In genomic region chr10:17003151-17003550, GRCh38 we compare ENCODE assay signal across 9 cellular contexts.
DNase-seq lines count a peak whose midpoint lies in the region; ATAC-seq, FAIRE-seq and TF ChIP-seq lines count a peak whose summit lies in the region.
"Had no signal": no experiment of that assay in that cellular context is flagged by ENCODE, and none has a peak within 500 bp of the region (broad histone marks: within the 10 kb centered on the region; RNA-seq: fewer than 3 reads in every experiment).

No MANE protein-coding gene starts in this region.

- H2BK20ac ChIP-seq in H9 (ENCODE audit: low read depth, low read length, poor library complexity, severe bottlenecking): no peak overlapping the region

- H3K4me2 ChIP-seq in HepG2 (ENCODE audit: low read depth, low read length) (no peak overlapping the region), H9 (ENCODE audit: insufficient read depth, insufficient read length, low read length) (no peak overlapping the region)

- POLR2A ChIA-PET in HepG2 (lab: Yijun Ruan, JAX): no interaction called here

- H4K91ac ChIP-seq in H9 (ENCODE audit: insufficient read length, low read depth, low read length): no peak overlapping the region

- no peak overlapping the region for H3T11ph ChIP-seq in H9 (ENCODE audit: low read length)

- H3K27me3 ChIP-seq in liver (ENCODE audit: control insufficient read depth in 4 of 4, insufficient read depth in 4 of 4, low read length in 3 of 4) (no peaks in the 10 kb centered on the region), HepG2 (ENCODE audit: control insufficient read depth in 1 of 2, insufficient read depth in 2 of 2, low read length in 2 of 2) (no peaks in the 10 kb centered on the region), muscle layer of colon (ENCODE audit: control insufficient read depth in 1 of 2, insufficient read depth in 2 of 2, low read length in 2 of 2) (no peaks in the 10 kb centered on the region), H9 (ENCODE audit: insufficient read depth, low read length) (no peaks in the 10 kb centered on the region)

- H2AFZ ChIP-seq in HepG2 (ENCODE audit: low read length): no peak overlapping the region
- no peak overlapping the region for H2AFZ ChIP-seq in H9 (ENCODE audit: low read length)

- no peak overlapping the region for H3K4me3 ChIP-seq in liver (ENCODE audit: low read depth in 1 of 3, low read length in 3 of 3)
- no peak overlapping the region for H3K4me3 ChIP-seq in HepG2 (replicated peaks in 1 of 3; ENCODE audit: insufficient read depth in 1 of 3, low read depth in 2 of 3, low read length in 3 of 3)
- H3K4me3 ChIP-seq in muscle layer of colon (ENCODE audit: low read depth in 1 of 2, low read length in 2 of 2): no peak overlapping the region

- no peaks in the 10 kb centered on the region for H3K36me3 ChIP-seq in liver (ENCODE audit: control insufficient read depth in 4 of 4, insufficient read depth in 3 of 4, low read depth in 1 of 4, low read length in 3 of 4)
- H3K36me3 ChIP-seq in HepG2 (replicated peaks in 1 of 2; ENCODE audit: control insufficient read depth in 1 of 2, insufficient read depth in 2 of 2, low read length in 2 of 2): no peaks in the 10 kb centered on the region
- H3K36me3 ChIP-seq in muscle layer of colon (ENCODE audit: insufficient read depth, low read length): no peaks in the 10 kb centered on the region

- no peak overlapping the region for H2BK5ac ChIP-seq in H9 (ENCODE audit: insufficient read length, low read length)

- no peak overlapping the region for H4K5ac ChIP-seq in H9 (ENCODE audit: insufficient read length, low read depth, low read length)

- no peak for DNase-seq in HepG2 (ENCODE audit: low spot score)
- DNase-seq in activated naive CD8-positive, alpha-beta T cell treated with anti-CD3 and anti-CD28 coated beads for 36 hours: peak; percentile 66
- DNase-seq in stromal cell of bone marrow (ENCODE audit: low read depth): peak; percentile 84
- DNase-seq in NCI-H1048 (lab: John Stamatoyannopoulos, UW): no peak
- DNase-seq in cerebellum (ENCODE audit: low spot score): no peak
- no peak for DNase-seq in H9

- H3K14ac ChIP-seq in H9 (ENCODE audit: insufficient read depth, low read length): no peak overlapping the region

- H3K9me3 Mint-ChIP-seq in activated naive CD8-positive, alpha-beta T cell treated with anti-CD3 and anti-CD28 coated beads for 36 hours: peaks cover 12% of the 10 kb centered on the region
- peaks cover 9 to 12% of the 10 kb centered on the region in 2 experiments; a peak in 4 of 5 replicates for H3K9me3 Mint-ChIP-seq in H9

- ATAC-seq in HepG2: no peak

- H3K27ac ChIP-seq in liver (ENCODE audit: low read depth in 1 of 2, low read length in 2 of 2) (peak overlapping the region; percentile 35 to 37), HepG2 (ENCODE audit: extremely low read length, insufficient read depth, low read length) (no peak overlapping the region), muscle layer of colon (ENCODE audit: low read depth, low read length) (peak overlapping the region; percentile 19), H9 (ENCODE audit: insufficient read length, low read depth, low read length) (no peak overlapping the region)
- H3K27ac ChIP-seq: C4-2B had no signal

- H3K4me3 Mint-ChIP-seq in activated naive CD8-positive, alpha-beta T cell treated with anti-CD3 and anti-CD28 coated beads for 36 hours: no peak overlapping the region
- H3K4me3 Mint-ChIP-seq in H9: no peak overlapping the region

- intact Hi-C loops in HepG2 (cut with micrococcal nuclease; ENCODE audit: unreplicated experiment): no loop called here

- peak overlapping the region; percentile 92 for H3K27ac Mint-ChIP-seq in activated naive CD8-positive, alpha-beta T cell treated with anti-CD3 and anti-CD28 coated beads for 36 hours
- no peak overlapping the region for H3K27ac Mint-ChIP-seq in H9

- peaks cover 21% of the 10 kb centered on the region for H3K36me3 Mint-ChIP-seq in activated naive CD8-positive, alpha-beta T cell treated with anti-CD3 and anti-CD28 coated beads for 36 hours
- peaks cover 0 to 10% (median 2%) of the 10 kb centered on the region in 3 experiments; a peak in 4 of 7 replicates for H3K36me3 Mint-ChIP-seq in H9 (ENCODE audit: insufficient read depth in 1 of 3, low read depth in 3 of 3)

- no peak overlapping the region for H3K18ac ChIP-seq in H9 (ENCODE audit: insufficient read length, low read depth, low read length)

- H3K56ac ChIP-seq in H9 (ENCODE audit: insufficient read length, low read depth, low read length): no peak overlapping the region

- no peaks in the 10 kb centered on the region for H3K23me2 ChIP-seq in H9 (ENCODE audit: insufficient read length, low read depth, low read length, poor library complexity, severe bottlenecking)

- H4K20me1 ChIP-seq in HepG2 (ENCODE audit: insufficient read depth, low read length) (no peaks in the 10 kb centered on the region), H9 (ENCODE audit: control insufficient read depth, insufficient read depth, insufficient read length) (no peaks in the 10 kb centered on the region)

- no peaks in the 10 kb centered on the region for H3K27me3 Mint-ChIP-seq in activated naive CD8-positive, alpha-beta T cell treated with anti-CD3 and anti-CD28 coated beads for 36 hours
- H3K27me3 Mint-ChIP-seq in H9 (ENCODE audit: low read depth): no peaks in the 10 kb centered on the region; the same call in none of the 2 replicates

- BruUV-seq in HepG2 (replicated peaks; lab: Mats Ljungman, UMichigan): no TSS peak

- no peak for TF ChIP-seq RAD21 in liver (IDR thresholded peaks at IDR 0.05)
- TF ChIP-seq RAD21 in HepG2 (CRISPR knock-in tag; IDR thresholded peaks at IDR 0.05): no peak

- FAIRE-seq in HepG2 (lab: Jason Lieb, UNC): no peak

- H3K9ac ChIP-seq in liver (ENCODE audit: low read depth in 1 of 2, low read length in 2 of 2): no peak overlapping the region
- H3K9ac ChIP-seq in HepG2 (ENCODE audit: insufficient read depth, low read depth, low read length): no peak overlapping the region
- H3K9ac ChIP-seq in muscle layer of colon (ENCODE audit: low read length): no peak overlapping the region
- H3K9ac ChIP-seq in H9 (ENCODE audit: extremely low read depth, insufficient read length, low read length): no peak overlapping the region

- H3K4me1 Mint-ChIP-seq in activated naive CD8-positive, alpha-beta T cell treated with anti-CD3 and anti-CD28 coated beads for 36 hours: peaks cover 69% of the 10 kb centered on the region
- 0 out of 4 replicates have a peak, but pooled peaks cover 2 to 3% of the 10 kb centered on the region in 2 experiments for H3K4me1 Mint-ChIP-seq in H9

- H4K8ac ChIP-seq in H9 (replicated peaks; ENCODE audit: insufficient read length, low read depth, low read length): no peak overlapping the region

- in situ Hi-C loops in HepG2 (cut with HindIII; ENCODE audit: extremely low pct_ligation_motif_present, low pct_unique_long_range_greater_than_20kb): no loop called here

- H3K9me3 ChIP-seq in liver (ENCODE audit: control insufficient read depth in 4 of 4, low read length in 3 of 4) (no peaks in the 10 kb centered on the region), HepG2 (ENCODE audit: low read length) (no peaks in the 10 kb centered on the region), muscle layer of colon (ENCODE audit: low read length) (no peaks in the 10 kb centered on the region), H9 (ENCODE audit: control insufficient read depth, low read depth, low read length) (no peaks in the 10 kb centered on the region)

- TF ChIP-seq CTCF in liver (IDR thresholded peaks at IDR 0.05; ENCODE audit: low read depth, low read length, missing input control) (no peak), HepG2 (CRISPR knock-in tag; IDR thresholded peaks at IDR 0.05) (no peak), H9 (conservative IDR thresholded peaks at IDR 0.05) (no peak)

- no peak overlapping the region for H3K4ac ChIP-seq in H9 (ENCODE audit: low read depth, low read length)

- no peak for TF ChIP-seq POLR2A in HepG2 (IDR thresholded peaks at IDR 0.05; ENCODE audit: insufficient read depth in 1 of 2, low read depth in 2 of 2, low read length in 2 of 2)

- H3K4me1 ChIP-seq in liver (ENCODE audit: control insufficient read depth in 4 of 4, insufficient read depth in 4 of 4, low read length in 3 of 4) (no peaks in the 10 kb centered on the region), HepG2 (ENCODE audit: insufficient read depth, low read length) (no peaks in the 10 kb centered on the region), muscle layer of colon (ENCODE audit: insufficient read depth, low read length) (peaks cover 33% of the 10 kb centered on the region), H9 (ENCODE audit: insufficient read depth, low read length) (no peaks in the 10 kb centered on the region)

- H2AK5ac ChIP-seq in H9 (ENCODE audit: insufficient read length, low read length): no peak overlapping the region

- no peak overlapping the region for H2BK15ac ChIP-seq in H9 (ENCODE audit: low read depth, low read length)

- no peak overlapping the region for H3K23ac ChIP-seq in H9 (ENCODE audit: insufficient read length, low read depth, low read length)

- H3K79me2 ChIP-seq in HepG2 (ENCODE audit: insufficient read depth, low read length) (no peaks in the 10 kb centered on the region), H9 (ENCODE audit: insufficient read depth, low read length) (no peaks in the 10 kb centered on the region)

- WGBS in liver: 61% methylated on average over 7 of the region's 7 CpGs
- WGBS in HepG2 (ENCODE audit: low lambda C conversion rate): 67% methylated on average over 7 of the region's 7 CpGs
- no CpG with 5 or more reads among the region's 7 CpGs for WGBS in H9 (ENCODE audit: extremely low coverage, insufficient read length, low lambda C conversion rate)

- no peak overlapping the region for H2BK120ac ChIP-seq in H9 (ENCODE audit: low read depth, low read length, poor library complexity, severe bottlenecking)

- no peaks in the 10 kb centered on the region for H3K79me1 ChIP-seq in H9 (ENCODE audit: insufficient read depth, low read depth, low read length, poor library complexity, severe bottlenecking)

- no peak for TF ChIP-seq EP300 in HepG2 (IDR thresholded peaks at IDR 0.05; ENCODE audit: low read depth in 2 of 2, low read length in 2 of 2)
- no peak for TF ChIP-seq EP300 in HepG2 (CRISPR knock-in tag; IDR thresholded peaks at IDR 0.05; ENCODE audit: borderline replicate concordance)

- H2BK12ac ChIP-seq in H9 (ENCODE audit: insufficient read length, low read depth, low read length): no peak overlapping the region

- CTCF ChIA-PET in HepG2 (lab: Yijun Ruan, JAX; ENCODE audit: low intra/inter-chr PET ratio, low total read pairs): no interaction called here

TF ChIP-seq in liver, 16 proteins besides CTCF, POLR2A, EP300 and RAD21 (continues in another document):
- no peak for TF ChIP-seq RXRA (IDR thresholded peaks at IDR 0.05)
- TF ChIP-seq GABPA (IDR thresholded peaks at IDR 0.05 in 1 of 2, conservative IDR thresholded peaks at IDR 0.05 in 1 of 2): no peak
- TF ChIP-seq FOXA2 (IDR thresholded peaks at IDR 0.05): no peak
- TF ChIP-seq TAF1 (conservative IDR thresholded peaks at IDR 0.05): no peak

Comparison
In these comparisons a context has a peak if more than half of its experiments do, and no peak if none do; other contexts are left out.
1. H3K27ac ChIP-seq: peak in liver (2 of 2) and muscle layer of colon (single experiment); none in HepG2 (single experiment) and H9 (single experiment).
2. DNase-seq: peak in activated naive CD8-positive, alpha-beta T cell treated with anti-CD3 and anti-CD28 coated beads for 36 hours (single experiment) and stromal cell of bone marrow (single experiment); none in HepG2 (single experiment), NCI-H1048 (single experiment), cerebellum (single experiment) and H9 (single experiment).